ENCODE assay signal across 11 cellular contexts in the genomic region with DNA sequence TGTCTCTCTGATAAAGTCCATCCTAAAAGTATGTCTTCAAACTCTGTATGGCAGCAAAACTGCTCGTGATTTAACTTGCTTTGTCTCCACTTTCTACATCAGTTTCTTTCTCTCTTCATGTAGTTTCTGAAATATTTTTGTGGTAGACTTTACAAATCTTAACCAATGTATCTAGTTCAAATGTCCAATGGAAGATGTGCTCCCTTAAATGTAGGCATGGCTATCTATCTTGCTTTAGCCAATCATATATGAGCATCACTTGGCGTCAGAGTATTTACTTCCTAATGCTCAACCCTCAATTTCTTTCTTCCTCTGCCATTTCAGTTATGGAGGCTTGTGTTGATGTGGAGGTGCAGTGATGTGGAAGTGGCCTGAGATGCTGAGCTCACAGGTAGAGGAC.
DNase-seq lines count a peak whose midpoint lies in the region; ATAC-seq lines count a peak whose summit lies in the region.
"Had no signal": no experiment of that assay in that cellular context is flagged by ENCODE, and none has a peak within 500 bp of the region (broad histone marks: within the 10 kb centered on the region; RNA-seq: fewer than 3 reads in every experiment).

No MANE protein-coding gene starts in this region.

- no peaks in the 10 kb centered on the region for H3K36me3 Mint-ChIP-seq in activated naive CD8-positive, alpha-beta T cell treated with anti-CD3 and anti-CD28 coated beads for 36 hours
- H3K36me3 Mint-ChIP-seq: activated CD8-positive, alpha-beta memory T cell treated with anti-CD3 and anti-CD28 coated beads, Interleukin-2, amount 10 ng/mL, durations not matched to agents 7 days and 5 days had no signal

- ATAC-seq in GM18499 (IDR thresholded peaks at IDR 0.05; ENCODE audit: insufficient read depth, unreplicated experiment), result peak; percentile 50
- peak; percentile 64 for ATAC-seq in GM19452 (IDR thresholded peaks at IDR 0.05; ENCODE audit: unreplicated experiment)
- peak; percentile 69 for ATAC-seq in HG02885 (IDR thresholded peaks at IDR 0.05; ENCODE audit: poor library complexity, unreplicated experiment)
- peak; percentile 17 for ATAC-seq in HG03575 (IDR thresholded peaks at IDR 0.05; ENCODE audit: extremely low read depth, insufficient number of reproducible peaks, low FRiP score, unreplicated experiment)
- ATAC-seq: activated CD8-positive, alpha-beta memory T cell treated with anti-CD3 and anti-CD28 coated beads, Interleukin-2, amount 10 ng/mL, durations not matched to agents 7 days and 5 days had no signal

- H3K4me1 Mint-ChIP-seq in activated naive CD8-positive, alpha-beta T cell treated with anti-CD3 and anti-CD28 coated beads for 36 hours, result peaks cover 3% of the 10 kb centered on the region
- H3K4me1 Mint-ChIP-seq: activated CD8-positive, alpha-beta memory T cell treated with anti-CD3 and anti-CD28 coated beads, Interleukin-2, amount 10 ng/mL, durations not matched to agents 7 days and 5 days had no signal

- DNase-seq in GOT3 (lab: John Stamatoyannopoulos, UW), result no peak
- no peak for DNase-seq in iPS-NIHi7 (ENCODE audit: extremely low spot score)
- no peak for DNase-seq in AG08396 (ENCODE audit: low spot score)
- no peak for DNase-seq in activated naive CD8-positive, alpha-beta T cell treated with anti-CD3 and anti-CD28 coated beads for 36 hours
- DNase-seq: activated CD8-positive, alpha-beta memory T cell treated with anti-CD3 and anti-CD28 coated beads, Interleukin-2, amount 10 ng/mL, durations not matched to agents 7 days and 5 days; NCI-H226; occipital lobe had no signal

- no peaks in the 10 kb centered on the region for H3K9me3 Mint-ChIP-seq in activated naive CD8-positive, alpha-beta T cell treated with anti-CD3 and anti-CD28 coated beads for 36 hours

- H3K4me3 Mint-ChIP-seq in activated naive CD8-positive, alpha-beta T cell treated with anti-CD3 and anti-CD28 coated beads for 36 hours, result no peak overlapping the region
- H3K4me3 Mint-ChIP-seq: activated CD8-positive, alpha-beta memory T cell treated with anti-CD3 and anti-CD28 coated beads, Interleukin-2, amount 10 ng/mL, durations not matched to agents 7 days and 5 days had no signal

- H3K27ac Mint-ChIP-seq in activated naive CD8-positive, alpha-beta T cell treated with anti-CD3 and anti-CD28 coated beads for 36 hours, result no peak overlapping the region
- H3K27ac Mint-ChIP-seq: activated CD8-positive, alpha-beta memory T cell treated with anti-CD3 and anti-CD28 coated beads, Interleukin-2, amount 10 ng/mL, durations not matched to agents 7 days and 5 days had no signal

- peaks cover 4% of the 10 kb centered on the region for H3K27me3 Mint-ChIP-seq in activated naive CD8-positive, alpha-beta T cell treated with anti-CD3 and anti-CD28 coated beads for 36 hours
- H3K27me3 Mint-ChIP-seq: activated CD8-positive, alpha-beta memory T cell treated with anti-CD3 and anti-CD28 coated beads, Interleukin-2, amount 10 ng/mL, durations not matched to agents 7 days and 5 days had no signal

Comparison
In these comparisons a context has a peak if more than half of its experiments do, and no peak if none do; other contexts are left out.
1. ATAC-seq: peak in every context shown above with its lines; median percentile 69 in HG02885; 64 in GM19452; 50 in GM18499; 17 in HG03575.